In genomic region chr11:58905716-58906547, GRCh38 we compare ENCODE assay signal across 8 cellular contexts. TPM values are rescaled to one million over a fixed set of nuclear protein-coding genes. Genes with fewer than 3 reads are reported as not detected.
DNase-seq lines count a peak whose midpoint lies in the region; ATAC-seq and TF ChIP-seq lines count a peak whose summit lies in the region.

No MANE protein-coding gene starts in this region.

- H3K27ac Mint-ChIP-seq in WTC11: no peak overlapping the region

- H3K9me3 Mint-ChIP-seq in WTC11: peaks cover 5% of the 10 kb centered on the region

- intact Hi-C loops in left ventricle myocardium superior (cut with micrococcal nuclease): no loop called here

- CTCF ChIA-PET in WTC11 (lab: Charles Lee): interaction anchor here (0.7 to 8.2 kb wide), 29 partner anchors 9 to 382 kb away, joined by 3 to 161 read pairs (median 5); partner anchors contain the start of genes DTX4 and GLYATL1

- POLR2A ChIA-PET in WTC11 (lab: Charles Lee): interaction anchor here (0.6 to 1.9 kb wide), 12 partner anchors 12 to 327 kb away, joined by 3 to 15 read pairs (median 3); partner anchors contain the start of gene FAM111B

- H3K27me3 Mint-ChIP-seq in WTC11 (ENCODE audit: low read depth): peaks cover 79% of the 10 kb centered on the region

- TF ChIP-seq CTCF in WTC11 (IDR thresholded peaks at IDR 0.05): no peak; the same call in 1 of the 2 replicates
- no peak for TF ChIP-seq CTCF in GM20000 (IDR thresholded peaks at IDR 0.05; ENCODE audit: extremely low read depth, missing control alignments)

- peak overlapping the region; percentile 65 for H3K4me3 Mint-ChIP-seq in WTC11

- H3K36me3 Mint-ChIP-seq in WTC11: no peaks in the 10 kb centered on the region

- ATAC-seq in WTC11 (peak; percentile 80), left ventricle myocardium superior (peak; percentile 94), GM19455 (IDR thresholded peaks at IDR 0.05; ENCODE audit: unreplicated experiment) (no peak), HG03457 (IDR thresholded peaks at IDR 0.05; ENCODE audit: unreplicated experiment) (no peak)

- H3K4me1 Mint-ChIP-seq in WTC11: peaks cover 31% of the 10 kb centered on the region

- DNase-seq in HPDE6-E6E7 (ENCODE audit: extremely low spot score): peak; percentile 71
- peak; percentile 85 for DNase-seq in WTC11 (ENCODE audit: low spot score)
- peak; percentile 66 for DNase-seq in left ventricle myocardium superior
- peak; percentile 87 for DNase-seq in renal cortical epithelial cell (ENCODE audit: low read depth)
- DNase-seq in NCI-H510A treated with DMSO at 0.1 percent for 48 hours (lab: John Stamatoyannopoulos, UW): no peak
- DNase-seq in GM20000 (ENCODE audit: low spot score): no peak

TF ChIP-seq in WTC11, 78 proteins besides CTCF, POLR2A, EP300 and RAD21 (continues in another document):
- no peak for TF ChIP-seq ZNF532 (CRISPR knock-in tag; IDR thresholded peaks at IDR 0.05; ENCODE audit: borderline replicate concordance)
- TF ChIP-seq HMGXB4 (CRISPR knock-in tag; IDR thresholded peaks at IDR 0.05): 0 out of 2 replicates have a peak, but pooled peaks have one; percentile 28
- peak; percentile 96 for TF ChIP-seq ARID4B (CRISPR knock-in tag; IDR thresholded peaks at IDR 0.05; ENCODE audit: borderline replicate concordance)
- peak; percentile 89 for TF ChIP-seq CREB1 (CRISPR knock-in tag; IDR thresholded peaks at IDR 0.05)
- no peak for TF ChIP-seq ZNF425 (CRISPR knock-in tag; conservative IDR thresholded peaks at IDR 0.05)
- peak; percentile 86 for TF ChIP-seq IRF1 (CRISPR knock-in tag; IDR thresholded peaks at IDR 0.05)
- peak; percentile 91 for TF ChIP-seq ZBTB43 (CRISPR knock-in tag; IDR thresholded peaks at IDR 0.05)
- TF ChIP-seq MAX (CRISPR knock-in tag; IDR thresholded peaks at IDR 0.05): peak; percentile 99

RNA-seq across cellular contexts. Expression of gene GLYATL1, which starts 33.4 kb away (rescaled TPM):
- total RNA-seq in WTC11 (2021): 5.4 to 9.4 TPM (median 7.3 TPM) in 3 replicates
- not detected for total RNA-seq in left ventricle myocardium superior
- total RNA-seq in renal cortical epithelial cell: 2.8 and 5.0 TPM in 2 replicates

Comparison
In these comparisons a context has a peak if more than half of its experiments do, and no peak if none do; other contexts are left out.
1. DNase-seq: peak in HPDE6-E6E7 (single experiment), WTC11 (single experiment), left ventricle myocardium superior (single experiment) and renal cortical epithelial cell (single experiment); none in NCI-H510A treated with DMSO at 0.1 percent for 48 hours (single experiment) and GM20000 (single experiment).
2. ATAC-seq: peak in WTC11 (single experiment) and left ventricle myocardium superior (single experiment); none in GM19455 (single experiment) and HG03457 (single experiment).